7 cellular contexts compared by ENCODE assay signal in genomic region chr2:154238252-154238651, GRCh38.
"Had no signal": no experiment of that assay in that cellular context is flagged by ENCODE, and none has a peak within 500 bp of the region (broad histone marks: within the 10 kb centered on the region; RNA-seq: fewer than 3 reads in every experiment).

No MANE protein-coding gene starts in this region.

- H3K27ac ChIP-seq: HL-60 had no signal

- H3K27ac Mint-ChIP-seq: IgD-negative memory B cell had no signal

- H3K27me3 Mint-ChIP-seq: IgD-negative memory B cell had no signal

- H3K4me1 Mint-ChIP-seq: IgD-negative memory B cell had no signal

- DNase-seq: IMR-90, KBM-7, KG1 had no signal

- H3K36me3 Mint-ChIP-seq: IgD-negative memory B cell had no signal

- ATAC-seq: HepG2, K562 had no signal

- H3K4me3 Mint-ChIP-seq: IgD-negative memory B cell had no signal

- H3K4me3 ChIP-seq: K562 had no signal
